Comparison of ENCODE assay signal across 33 cellular contexts in genomic region chr11:15451713-15452112, GRCh38.
DNase-seq lines count a peak whose midpoint lies in the region; ATAC-seq, FAIRE-seq and TF ChIP-seq lines count a peak whose summit lies in the region.
"Had no signal": no experiment of that assay in that cellular context is flagged by ENCODE, and none has a peak within 500 bp of the region (broad histone marks: within the 10 kb centered on the region; RNA-seq: fewer than 3 reads in every experiment).

No MANE protein-coding gene starts in this region.

- CTCF ChIA-PET in HepG2 (lab: Yijun Ruan, JAX; ENCODE audit: low intra/inter-chr PET ratio, low total read pairs): no interaction called here

- no peak for ATAC-seq in HepG2
- ATAC-seq in left lobe of liver: peak; percentile 92
- peak; percentile 77 to 95 (median 89) for ATAC-seq in right lobe of liver
- no peak for ATAC-seq in GM19035 (IDR thresholded peaks at IDR 0.05; ENCODE audit: unreplicated experiment)
- ATAC-seq: A549; CD8-positive, alpha-beta T cell had no signal

- H3K4me1 ChIP-seq in liver (ENCODE audit: control insufficient read depth in 4 of 4, insufficient read depth in 4 of 4, low read length in 3 of 4) (peaks cover 0 to 22% (median 13%) of the 10 kb centered on the region in 4 donors), HepG2 (ENCODE audit: insufficient read depth, low read length) (no peaks in the 10 kb centered on the region), right lobe of liver (peaks cover 0 to 13% (median 2%) of the 10 kb centered on the region in 4 donors), spleen (no peaks in the 10 kb centered on the region)
- H3K4me1 ChIP-seq: A549; BE2C; BLaER1; BLaER1 treated with 17β-estradiol and CSF1 and Interleukin-3, amounts not matched to agents 10 nM and 100 nM; Caco-2 had no signal

- H3K36me3 ChIP-seq in liver (ENCODE audit: control insufficient read depth in 4 of 4, insufficient read depth in 3 of 4, low read depth in 1 of 4, low read length in 3 of 4) (no peaks in the 10 kb centered on the region), HepG2 (replicated peaks in 1 of 2; ENCODE audit: control insufficient read depth in 1 of 2, insufficient read depth in 2 of 2, low read length in 2 of 2) (no peaks in the 10 kb centered on the region), right lobe of liver (no peaks in the 10 kb centered on the region), spleen (no peaks in the 10 kb centered on the region)
- H3K36me3 ChIP-seq: BE2C; BLaER1; BLaER1 treated with 17β-estradiol and CSF1 and Interleukin-3, amounts not matched to agents 10 nM and 100 nM had no signal

- DNase-seq in HepG2 (ENCODE audit: low spot score) (no peak), left lobe of liver (ENCODE audit: low spot score) (no peak), right lobe of liver (no peak), spleen (no peak)
- DNase-seq: 8988T; ACHN; AML-193; BE2C; C1 segment of cervical spinal cord; Caco-2; Calu3; CD4-positive, alpha-beta memory T cell; CD4-positive, alpha-beta T cell; CD4-positive, CD25-positive, alpha-beta regulatory T cell; CD8-positive, alpha-beta memory T cell; CD8-positive, alpha-beta T cell; COR-L47; DMS 273 treated with DMSO at 0.1 percent for 48 hours; DMS153; DMS53; DMS79; DMS79 treated with DMSO at 0.1 percent for 48 hours; DND-41; EL had no signal

- H3K79me2 ChIP-seq in HepG2 (ENCODE audit: insufficient read depth, low read length): no peaks in the 10 kb centered on the region

- POLR2A ChIA-PET in HepG2 (lab: Yijun Ruan, JAX): no interaction called here

- TF ChIP-seq EP300 in HepG2 (IDR thresholded peaks at IDR 0.05; ENCODE audit: low read depth in 2 of 2, low read length in 2 of 2) (no peak), HepG2 (CRISPR knock-in tag; IDR thresholded peaks at IDR 0.05; ENCODE audit: borderline replicate concordance) (no peak)

- no peak for TF ChIP-seq CTCF in liver (IDR thresholded peaks at IDR 0.05; ENCODE audit: low read depth, low read length, missing input control)
- no peak for TF ChIP-seq CTCF in HepG2 (CRISPR knock-in tag; IDR thresholded peaks at IDR 0.05)
- no peak for TF ChIP-seq CTCF in right lobe of liver (IDR thresholded peaks at IDR 0.05)
- TF ChIP-seq CTCF in spleen (IDR thresholded peaks at IDR 0.05 in 8 of 11, conservative IDR thresholded peaks at IDR 0.05 in 3 of 11): no peak

- H3K4me2 ChIP-seq in HepG2 (ENCODE audit: low read depth, low read length): no peak overlapping the region
- H3K4me2 ChIP-seq: A549; BLaER1; BLaER1 treated with 17β-estradiol and CSF1 and Interleukin-3, amounts not matched to agents 10 nM and 100 nM had no signal

- H3K27me3 ChIP-seq in liver (ENCODE audit: control insufficient read depth in 4 of 4, insufficient read depth in 4 of 4, low read length in 3 of 4): no peaks in the 10 kb centered on the region
- peaks cover 0 to 2% of the 10 kb centered on the region in 2 experiments; a peak in 2 of 5 replicates for H3K27me3 ChIP-seq in HepG2 (ENCODE audit: control insufficient read depth in 1 of 2, insufficient read depth in 2 of 2, low read length in 2 of 2)
- H3K27me3 ChIP-seq in right lobe of liver: no peaks in the 10 kb centered on the region
- no peaks in the 10 kb centered on the region for H3K27me3 ChIP-seq in spleen (replicated peaks in 1 of 7)
- H3K27me3 ChIP-seq: BE2C; BLaER1; BLaER1 treated with 17β-estradiol and CSF1 and Interleukin-3, amounts not matched to agents 10 nM and 100 nM had no signal

- no peak overlapping the region for H3K9ac ChIP-seq in liver (ENCODE audit: low read depth in 1 of 2, low read length in 2 of 2)
- H3K9ac ChIP-seq in HepG2 (ENCODE audit: insufficient read depth, low read depth, low read length): no peak overlapping the region
- H3K9ac ChIP-seq: BLaER1; BLaER1 treated with 17β-estradiol and CSF1 and Interleukin-3, amounts not matched to agents 10 nM and 100 nM had no signal

- in situ Hi-C loops in HepG2 (cut with HindIII; ENCODE audit: extremely low pct_ligation_motif_present, low pct_unique_long_range_greater_than_20kb): no loop called here

- intact Hi-C loops in HepG2 (cut with micrococcal nuclease; ENCODE audit: unreplicated experiment) (no loop called here), right lobe of liver (cut with DNase I) (no loop called here), spleen (cut with DNase I; ENCODE audit: low total_unique reads) (no loop called here)

- BruUV-seq in HepG2 (replicated peaks; lab: Mats Ljungman, UMichigan): no TSS peak

- WGBS in liver: 65% methylated on average over 2 of the region's 2 CpGs
- 28% methylated on average over 2 of the region's 2 CpGs for WGBS in HepG2 (ENCODE audit: low lambda C conversion rate)
- 48% methylated on average over 2 of the region's 2 CpGs for WGBS in right lobe of liver (ENCODE audit: insufficient coverage, low coverage, low lambda C conversion rate, missing lambda C conversion rate)
- 78 to 91% (median 81%) methylated on average over 2 of the region's 2 CpGs for WGBS in spleen, 5 donors

- TF ChIP-seq RAD21 in liver (IDR thresholded peaks at IDR 0.05) (peak; percentile 18 to 53), HepG2 (CRISPR knock-in tag; IDR thresholded peaks at IDR 0.05) (no peak)

- H3K27ac ChIP-seq in liver (ENCODE audit: low read depth in 1 of 2, low read length in 2 of 2) (peak overlapping the region; percentile 15 to 33), HepG2 (ENCODE audit: extremely low read length, insufficient read depth, low read length) (no peak overlapping the region), right lobe of liver (no peak overlapping the region), spleen (no peak overlapping the region)
- H3K27ac ChIP-seq: 22Rv1; A549; BLaER1; BLaER1 treated with 17β-estradiol and CSF1 and Interleukin-3, amounts not matched to agents 10 nM and 100 nM; C4-2B had no signal

- H2AFZ ChIP-seq in HepG2 (ENCODE audit: low read length): no peak overlapping the region

- no peak overlapping the region for H3K4me3 ChIP-seq in liver (ENCODE audit: low read depth in 1 of 3, low read length in 3 of 3)
- H3K4me3 ChIP-seq in HepG2 (replicated peaks in 1 of 3; ENCODE audit: insufficient read depth in 1 of 3, low read depth in 2 of 3, low read length in 3 of 3): no peak overlapping the region
- H3K4me3 ChIP-seq in right lobe of liver: no peak overlapping the region
- no peak overlapping the region for H3K4me3 ChIP-seq in spleen
- H3K4me3 ChIP-seq: A549; BLaER1; BLaER1 treated with 17β-estradiol and CSF1 and Interleukin-3, amounts not matched to agents 10 nM and 100 nM had no signal

- no peaks in the 10 kb centered on the region for H3K9me3 ChIP-seq in liver (ENCODE audit: control insufficient read depth in 4 of 4, low read length in 3 of 4)
- no peaks in the 10 kb centered on the region for H3K9me3 ChIP-seq in HepG2 (ENCODE audit: low read length)
- H3K9me3 ChIP-seq in right lobe of liver: no peaks in the 10 kb centered on the region
- peaks cover 0 to 21% (median 10%) of the 10 kb centered on the region in 8 donors for H3K9me3 ChIP-seq in spleen
- H3K9me3 ChIP-seq: A549, BE2C, BLaER1, Caco-2 had no signal

- no peak for FAIRE-seq in HepG2 (lab: Jason Lieb, UNC)
- FAIRE-seq: A204.1, A549, D721Med had no signal

- no peaks in the 10 kb centered on the region for H4K20me1 ChIP-seq in HepG2 (ENCODE audit: insufficient read depth, low read length)
- H4K20me1 ChIP-seq: BLaER1; BLaER1 treated with 17β-estradiol and CSF1 and Interleukin-3, amounts not matched to agents 10 nM and 100 nM had no signal

- TF ChIP-seq POLR2A in HepG2 (IDR thresholded peaks at IDR 0.05; ENCODE audit: insufficient read depth in 1 of 2, low read depth in 2 of 2, low read length in 2 of 2) (no peak), right lobe of liver (IDR thresholded peaks at IDR 0.05) (no peak), spleen (IDR thresholded peaks at IDR 0.05) (no peak)

TF ChIP-seq in liver, 16 proteins besides CTCF, POLR2A, EP300 and RAD21:
- TF ChIP-seq SP1 (IDR thresholded peaks at IDR 0.05) (peak; percentile 73), FOXA2 (IDR thresholded peaks at IDR 0.05) (no peak), MAX (IDR thresholded peaks at IDR 0.05) (peak; percentile 24), HNF4A (conservative IDR thresholded peaks at IDR 0.05) (peak; percentile 67 to 79), RXRA (IDR thresholded peaks at IDR 0.05) (peak; percentile 40 to 54), ATF3 (IDR thresholded peaks at IDR 0.05) (peak; percentile 18), TAF1 (conservative IDR thresholded peaks at IDR 0.05) (no peak), HNF4G (IDR thresholded peaks at IDR 0.05) (peak; percentile 50), YY1 (IDR thresholded peaks at IDR 0.05) (peak; percentile 41), JUND (IDR thresholded peaks at IDR 0.05) (peak in 1 of 2 donors; percentile 23)

TF ChIP-seq in HepG2, 621 proteins besides CTCF, POLR2A, EP300 and RAD21 (continues in another document):
- TF ChIP-seq ZNF841 (CRISPR knock-in tag; IDR thresholded peaks at IDR 0.05; ENCODE audit: borderline replicate concordance) (no peak), CREB1 (IDR thresholded peaks at IDR 0.05) (no peak), CREB1 (CRISPR knock-in tag; IDR thresholded peaks at IDR 0.05) (no peak), NCOA2 (CRISPR knock-in tag; IDR thresholded peaks at IDR 0.05) (no peak), CEBPB (IDR thresholded peaks at IDR 0.05; ENCODE audit: borderline replicate concordance, low read depth, low read length) (no peak), ADNP (CRISPR knock-in tag; IDR thresholded peaks at IDR 0.05) (no peak), ZNF512B (CRISPR knock-in tag; IDR thresholded peaks at IDR 0.05; ENCODE audit: borderline replicate concordance) (no peak)

Comparison
In these comparisons a context has a peak if more than half of its experiments do, and no peak if none do; other contexts are left out.
1. H3K27ac ChIP-seq: peak in liver (2 of 2); none in HepG2 (single experiment), right lobe of liver (0 of 3) and spleen (0 of 8).
2. ATAC-seq: peak in left lobe of liver (single experiment) and right lobe of liver (4 of 4); none in HepG2 (single experiment) and GM19035 (single experiment).